19 cellular contexts compared by ENCODE assay signal in the genomic region with DNA sequence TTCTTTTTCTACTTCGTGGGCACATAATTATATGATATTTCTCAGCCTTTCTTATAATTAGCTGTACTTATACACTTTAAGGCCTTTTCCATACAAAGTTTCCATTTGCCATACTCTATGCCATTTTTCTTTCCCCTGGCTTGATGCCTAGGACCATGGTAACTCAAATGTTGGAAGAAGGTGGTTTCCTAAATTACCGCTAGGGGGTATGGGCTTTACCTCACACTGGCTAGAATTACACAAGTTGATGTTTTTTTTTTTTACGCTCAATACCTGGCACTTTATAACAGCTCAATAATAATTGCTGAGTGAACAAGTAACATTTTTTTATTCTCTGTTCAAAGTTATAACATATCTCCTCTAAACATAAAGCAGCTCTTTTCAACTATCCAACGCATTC.
"Had no signal": no experiment of that assay in that cellular context is flagged by ENCODE, and none has a peak within 500 bp of the region (broad histone marks: within the 10 kb centered on the region; RNA-seq: fewer than 3 reads in every experiment).

No MANE protein-coding gene starts in this region.

- H3K4me1 Mint-ChIP-seq: activated naive CD8-positive, alpha-beta T cell treated with anti-CD3 and anti-CD28 coated beads, Interleukin-2, amount 50 U/mL, for 24 hours; activated T-helper 17 cell treated with anti-CD3 and anti-CD28 coated beads, Interleukin-2, amount 50 U/mL, for 72 hours had no signal

- H3K27me3 Mint-ChIP-seq: activated naive CD8-positive, alpha-beta T cell treated with anti-CD3 and anti-CD28 coated beads, Interleukin-2, amount 50 U/mL, for 24 hours; activated T-helper 17 cell treated with anti-CD3 and anti-CD28 coated beads, Interleukin-2, amount 50 U/mL, for 72 hours; stimulated activated naive CD8-positive, alpha-beta T cell treated with anti-CD3 and anti-CD28 coated beads, Interleukin-15, Interleukin-2, amounts not matched to agents 100 ng/mL and 50 ng/mL, for 24 hours had no signal

- H3K4me3 Mint-ChIP-seq: activated naive CD4-positive, alpha-beta T cell treated with anti-CD3 and anti-CD28 coated beads for 36 hours; activated naive CD8-positive, alpha-beta T cell treated with anti-CD3 and anti-CD28 coated beads, Interleukin-2, amount 50 U/mL, for 24 hours; activated T-helper 17 cell treated with anti-CD3 and anti-CD28 coated beads, Interleukin-2, amount 50 U/mL, for 72 hours; stimulated activated naive CD8-positive, alpha-beta T cell treated with anti-CD3 and anti-CD28 coated beads, Interleukin-15, Interleukin-2, amounts not matched to agents 100 ng/mL and 50 ng/mL, for 24 hours; T-helper 2 cell treated with Interferon-gamma antibody and Interleukin-4, amounts not matched to agents 5 μg/mL and 100 μg/mL, for 36 hours had no signal

- H3K27me3 ChIP-seq: heart left ventricle, ovary, sigmoid colon, spleen, testis had no signal

- H3K27ac ChIP-seq: heart left ventricle, lower lobe of right lung, ovary, sigmoid colon, spleen, testis had no signal

- H3K27ac Mint-ChIP-seq: activated naive CD4-positive, alpha-beta T cell treated with anti-CD3 and anti-CD28 coated beads for 36 hours; activated naive CD8-positive, alpha-beta T cell treated with anti-CD3 and anti-CD28 coated beads, Interleukin-2, amount 50 U/mL, for 24 hours; activated T-helper 17 cell treated with anti-CD3 and anti-CD28 coated beads, Interleukin-2, amount 50 U/mL, for 72 hours; stimulated activated naive CD8-positive, alpha-beta T cell treated with anti-CD3 and anti-CD28 coated beads, Interleukin-15, Interleukin-2, amounts not matched to agents 100 ng/mL and 50 ng/mL, for 24 hours; T-helper 2 cell treated with Interferon-gamma antibody and Interleukin-4, amounts not matched to agents 5 μg/mL and 100 μg/mL, for 36 hours had no signal

- H3K9me3 ChIP-seq: lower lobe of right lung, ovary, sigmoid colon, spleen, testis had no signal

- H3K4me1 ChIP-seq: heart left ventricle, lower lobe of right lung, sigmoid colon, spleen, testis had no signal

- H3K4me3 ChIP-seq: heart left ventricle, lower lobe of right lung, ovary, sigmoid colon, spleen, testis had no signal

- ATAC-seq: activated CD4-positive, CD25-positive, alpha-beta regulatory T cell treated with anti-CD3 and anti-CD28 coated beads, Interleukin-2, amount 50 U/mL, for 24 hours; activated naive CD8-positive, alpha-beta T cell treated with anti-CD3 and anti-CD28 coated beads, Interleukin-2, amount 50 U/mL, for 24 hours; activated T-helper 17 cell treated with anti-CD3 and anti-CD28 coated beads, Interleukin-2, amount 50 U/mL, for 72 hours; heart left ventricle; left colon; lower lobe of right lung had no signal

- H3K36me3 ChIP-seq: heart left ventricle, lower lobe of right lung, ovary, sigmoid colon, spleen had no signal

- H3K9me3 Mint-ChIP-seq: activated naive CD4-positive, alpha-beta T cell treated with anti-CD3 and anti-CD28 coated beads for 36 hours; activated naive CD8-positive, alpha-beta T cell treated with anti-CD3 and anti-CD28 coated beads, Interleukin-2, amount 50 U/mL, for 24 hours; activated T-helper 17 cell treated with anti-CD3 and anti-CD28 coated beads, Interleukin-2, amount 50 U/mL, for 72 hours; stimulated activated naive CD8-positive, alpha-beta T cell treated with anti-CD3 and anti-CD28 coated beads, Interleukin-15, Interleukin-2, amounts not matched to agents 100 ng/mL and 50 ng/mL, for 24 hours had no signal

- DNase-seq: activated CD4-positive, alpha-beta T cell treated with anti-CD3 and anti-CD28 coated beads, Interleukin-2, amount 50 U/mL, for 1 hour; activated CD8-positive, alpha-beta memory T cell treated with anti-CD3 and anti-CD28 coated beads for 24 hours; activated naive CD4-positive, alpha-beta T cell treated with anti-CD3 and anti-CD28 coated beads for 36 hours; activated naive CD8-positive, alpha-beta T cell treated with anti-CD3 and anti-CD28 coated beads, Interleukin-2, amount 50 U/mL, for 24 hours; aorta; effector CD8-positive, alpha-beta T cell; foreskin melanocyte; heart left ventricle; left colon; lower lobe of right lung; midbrain; ovary; sigmoid colon; spleen; testis had no signal
